In the genomic region with DNA sequence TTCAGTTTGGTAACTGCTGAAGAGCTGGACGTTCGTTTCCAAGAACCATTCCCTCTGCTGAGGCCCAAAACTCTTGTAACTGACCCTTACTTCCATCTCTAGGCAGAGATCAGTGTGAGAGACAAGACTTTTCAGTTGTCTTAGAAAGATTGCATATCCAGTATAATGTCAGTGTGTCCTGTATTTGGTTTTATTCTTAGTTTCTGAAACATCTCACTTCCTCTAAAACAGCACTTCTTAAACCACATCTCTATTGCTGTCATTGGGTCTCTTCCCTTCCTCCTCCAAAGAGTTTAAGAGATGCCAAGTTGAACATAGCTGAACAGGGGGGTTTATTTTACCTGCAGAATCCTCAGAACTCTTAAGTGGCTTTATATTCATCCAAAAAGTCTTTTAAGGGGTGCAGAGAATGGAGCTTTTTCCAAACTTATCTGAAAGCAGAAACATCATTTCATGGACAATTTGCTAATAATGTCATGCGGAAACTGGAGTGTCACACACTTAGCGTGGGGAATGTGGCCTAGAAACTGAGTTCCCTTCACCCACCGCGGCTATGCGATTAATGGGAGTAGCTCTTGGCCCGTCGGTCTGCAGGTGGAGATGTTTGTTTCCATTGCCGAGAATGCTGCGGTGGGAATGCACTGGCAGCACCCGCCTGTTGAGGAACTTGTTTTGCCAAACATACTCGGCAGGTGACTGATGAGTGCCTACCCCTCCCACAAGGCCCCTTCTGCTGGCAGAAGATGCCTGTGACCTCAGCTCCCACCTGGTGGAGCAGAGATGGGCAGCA, we compare ENCODE assay signal across 11 cellular contexts.
DNase-seq lines count a peak whose midpoint lies in the region; ATAC-seq and TF ChIP-seq lines count a peak whose summit lies in the region.
"Had no signal": no experiment of that assay in that cellular context is flagged by ENCODE, and none has a peak within 500 bp of the region (broad histone marks: within the 10 kb centered on the region; RNA-seq: fewer than 3 reads in every experiment).

No MANE protein-coding gene starts in this region.

- no peak overlapping the region for H3K4me2 ChIP-seq in H9 (ENCODE audit: insufficient read depth, insufficient read length, low read length)

- H3K4ac ChIP-seq in H9 (ENCODE audit: low read depth, low read length): no peak overlapping the region

- H3T11ph ChIP-seq in H9 (ENCODE audit: low read length): no peak overlapping the region

- no peak overlapping the region for H3K4me3 Mint-ChIP-seq in H9
- H3K4me3 Mint-ChIP-seq: activated T-cell treated with anti-CD3 and anti-CD28 coated beads, Interleukin-2, amount 50 U/mL, for 4 hours; dendritic cell treated with granulocyte-macrophage colony-stimulating factor and Interleukin-4, amounts not matched to agents 40 ng/mL and 50 ng/mL, for 4 days had no signal

- no CpG with 5 or more reads among the region's 13 CpGs for WGBS in H9 (ENCODE audit: extremely low coverage, insufficient read length, low lambda C conversion rate)

- H3K9me3 ChIP-seq in H9 (ENCODE audit: control insufficient read depth, low read depth, low read length): no peaks in the 10 kb centered on the region

- no peaks in the 10 kb centered on the region for H4K20me1 ChIP-seq in H9 (ENCODE audit: control insufficient read depth, insufficient read depth, insufficient read length)

- TF ChIP-seq CTCF in H9 (conservative IDR thresholded peaks at IDR 0.05): no peak

- H3K4me1 ChIP-seq in H9 (ENCODE audit: insufficient read depth, low read length): no peaks in the 10 kb centered on the region

- DNase-seq in H9 (peak; percentile 21), posterior vena cava (ENCODE audit: low spot score) (peak; percentile 30), NCI-H2029 (lab: John Stamatoyannopoulos, UW) (no peak), foreskin melanocyte (no peak), superior temporal gyrus (ENCODE audit: extremely low spot score) (no peak)
- no peak for DNase-seq in stimulated activated naive CD4-positive, alpha-beta T cell treated with Interleukin-2 at 50 U/mL for 16 hours (lab: John Stamatoyannopoulos, UW)
- DNase-seq: activated T-cell treated with anti-CD3 and anti-CD28 coated beads, Interleukin-2, amount 50 U/mL, for 4 hours; KG1 had no signal

- no peak overlapping the region for H4K8ac ChIP-seq in H9 (replicated peaks; ENCODE audit: insufficient read length, low read depth, low read length)

- ATAC-seq in GM18873 (IDR thresholded peaks at IDR 0.05; ENCODE audit: low FRiP score, unreplicated experiment): peak; percentile 57
- peak; percentile 50 for ATAC-seq in HG03575 (IDR thresholded peaks at IDR 0.05; ENCODE audit: extremely low read depth, insufficient number of reproducible peaks, low FRiP score, unreplicated experiment)
- ATAC-seq: activated T-cell treated with anti-CD3 and anti-CD28 coated beads, Interleukin-2, amount 50 U/mL, for 4 hours had no signal

- no peak overlapping the region for H2BK20ac ChIP-seq in H9 (ENCODE audit: low read depth, low read length, poor library complexity, severe bottlenecking)

- H2BK15ac ChIP-seq in H9 (ENCODE audit: low read depth, low read length): no peak overlapping the region

- no peak overlapping the region for H4K5ac ChIP-seq in H9 (ENCODE audit: insufficient read length, low read depth, low read length)

- no peaks in the 10 kb centered on the region for H3K79me1 ChIP-seq in H9 (ENCODE audit: insufficient read depth, low read depth, low read length, poor library complexity, severe bottlenecking)

- no peak overlapping the region for H3K27ac ChIP-seq in H9 (ENCODE audit: insufficient read length, low read depth, low read length)

- H3K27me3 Mint-ChIP-seq in H9 (ENCODE audit: low read depth): peaks cover 17% of the 10 kb centered on the region

- no peak overlapping the region for H3K14ac ChIP-seq in H9 (ENCODE audit: insufficient read depth, low read length)

- no peak overlapping the region for H2AFZ ChIP-seq in H9 (ENCODE audit: low read length)

- H3K56ac ChIP-seq in H9 (ENCODE audit: insufficient read length, low read depth, low read length): no peak overlapping the region

- no peak overlapping the region for H4K91ac ChIP-seq in H9 (ENCODE audit: insufficient read length, low read depth, low read length)

- no peaks in the 10 kb centered on the region for H3K9me3 Mint-ChIP-seq in H9
- H3K9me3 Mint-ChIP-seq: activated T-cell treated with anti-CD3 and anti-CD28 coated beads, Interleukin-2, amount 50 U/mL, for 4 hours; dendritic cell treated with granulocyte-macrophage colony-stimulating factor and Interleukin-4, amounts not matched to agents 40 ng/mL and 50 ng/mL, for 4 days had no signal

- H3K9ac ChIP-seq in H9 (ENCODE audit: extremely low read depth, insufficient read length, low read length): no peak overlapping the region

- H2BK120ac ChIP-seq in H9 (ENCODE audit: low read depth, low read length, poor library complexity, severe bottlenecking): no peak overlapping the region

- H3K18ac ChIP-seq in H9 (ENCODE audit: insufficient read length, low read depth, low read length): no peak overlapping the region

- H2AK5ac ChIP-seq in H9 (ENCODE audit: insufficient read length, low read length): no peak overlapping the region

- no peaks in the 10 kb centered on the region for H3K23me2 ChIP-seq in H9 (ENCODE audit: insufficient read length, low read depth, low read length, poor library complexity, severe bottlenecking)

- intact Hi-C loops in posterior vena cava (cut with DNase I): loop anchor here in 1 of 2 donors (10.0 kb wide), 1 partner anchor 353 kb away; no protein-coding TSS in a partner anchor

- H3K27ac Mint-ChIP-seq in H9: no peak overlapping the region
- H3K27ac Mint-ChIP-seq: dendritic cell treated with granulocyte-macrophage colony-stimulating factor and Interleukin-4, amounts not matched to agents 40 ng/mL and 50 ng/mL, for 4 days had no signal

- H3K27me3 ChIP-seq in H9 (ENCODE audit: insufficient read depth, low read length): no peaks in the 10 kb centered on the region

- no peak overlapping the region for H3K23ac ChIP-seq in H9 (ENCODE audit: insufficient read length, low read depth, low read length)

- no peak overlapping the region for H2BK5ac ChIP-seq in H9 (ENCODE audit: insufficient read length, low read length)

- H2BK12ac ChIP-seq in H9 (ENCODE audit: insufficient read length, low read depth, low read length): no peak overlapping the region

- H3K36me3 Mint-ChIP-seq in H9 (ENCODE audit: insufficient read depth in 1 of 3, low read depth in 3 of 3): no peaks in the 10 kb centered on the region

- H3K79me2 ChIP-seq in H9 (ENCODE audit: insufficient read depth, low read length): no peaks in the 10 kb centered on the region

- H3K4me1 Mint-ChIP-seq in H9: peaks cover 0 to 2% of the 10 kb centered on the region in 2 experiments; a peak in 2 of 4 replicates

Comparison
In these comparisons a context has a peak if more than half of its experiments do, and no peak if none do; other contexts are left out.
1. DNase-seq: peak in H9 (single experiment) and posterior vena cava (single experiment); none in NCI-H2029 (single experiment), foreskin melanocyte (single experiment), stimulated activated naive CD4-positive, alpha-beta T cell treated with Interleukin-2 at 50 U/mL for 16 hours (single experiment) and superior temporal gyrus (single experiment).